24 cellular contexts compared by ENCODE assay signal in genomic region chr19:42327381-42327780, GRCh38. TPM values are rescaled to one million over a fixed set of nuclear protein-coding genes. Genes with fewer than 3 reads are reported as not detected.
DNase-seq lines count a peak whose midpoint lies in the region; ATAC-seq, FAIRE-seq and TF ChIP-seq lines count a peak whose summit lies in the region.
"Had no signal": no experiment of that assay in that cellular context is flagged by ENCODE, and none has a peak within 500 bp of the region (broad histone marks: within the 10 kb centered on the region; RNA-seq: fewer than 3 reads in every experiment).

No MANE protein-coding gene starts in this region.

- H4K20me1 ChIP-seq in astrocyte (ENCODE audit: insufficient read depth, low read length) (peaks cover 48% of the 10 kb centered on the region), neural cell (ENCODE audit: insufficient read depth) (no peaks in the 10 kb centered on the region)

- H3K4me1 Mint-ChIP-seq in IgD-negative memory B cell (peaks cover 13 to 22% (median 22%) of the 10 kb centered on the region in 3 donors), astrocyte (ENCODE audit: low read depth, unreplicated experiment) (peaks cover 19% of the 10 kb centered on the region)

- WGBS in transverse colon (ENCODE audit: low coverage in 1 of 2), 2 donors, result 91% methylated on average over 5 of the region's 5 CpGs; no CpG with 5 or more reads in 1 of the 2 donors

- ATAC-seq in HG02852 (IDR thresholded peaks at IDR 0.05; ENCODE audit: unreplicated experiment), result no peak
- no peak for ATAC-seq in left lobe of liver
- ATAC-seq: activated CD4-positive, CD25-positive, alpha-beta regulatory T cell treated with anti-CD3 and anti-CD28 coated beads, Interleukin-2, amount 50 U/mL, for 24 hours; K562; lower lobe of right lung; natural killer cell had no signal

- H3K4me3 ChIP-seq in BE2C (ENCODE audit: low read depth, low read length) (0 out of 2 replicates have a peak overlapping the region, but pooled peaks have one; percentile 97), astrocyte (ENCODE audit: insufficient read depth, low read depth, low read length) (no peak overlapping the region), neural cell (ENCODE audit: low read length) (peak overlapping the region; percentile 93), transverse colon (no peak overlapping the region)
- H3K4me3 ChIP-seq: K562, lower lobe of right lung had no signal

- DNase-seq in BE2C (no peak), astrocyte (ENCODE audit: low read depth) (no peak), transverse colon (no peak), COR-L47 (lab: John Stamatoyannopoulos, UW) (no peak), left lobe of liver (ENCODE audit: low spot score) (no peak)
- DNase-seq: amniotic stem cell; caudate nucleus; H9; lower lobe of right lung; natural killer cell; NCI-H1092; NCI-H2081; retina; Right ventricle myocardium superior; stimulated activated naive CD4-positive, alpha-beta T cell treated with Interleukin-2 at 50 U/mL for 16 hours; upper lobe of left lung had no signal

- H3K9me2 ChIP-seq in neural cell (ENCODE audit: insufficient read depth, low read length), result no peaks in the 10 kb centered on the region

- H3K36me3 ChIP-seq in BE2C (no peaks in the 10 kb centered on the region), astrocyte (ENCODE audit: insufficient read depth, low read length) (no peaks in the 10 kb centered on the region), neural cell (ENCODE audit: insufficient read depth, low read length) (no peaks in the 10 kb centered on the region), transverse colon (no peaks in the 10 kb centered on the region)
- H3K36me3 ChIP-seq: esophagus muscularis mucosa, lower lobe of right lung, upper lobe of left lung had no signal

- intact Hi-C loops in transverse colon (cut with DNase I; ENCODE audit: low total_unique reads), result loop anchor here (10.0 kb wide), 1 partner anchor 193 kb away; the partner anchor contains the start of gene POU2F2

- TF ChIP-seq POLR2A in transverse colon (IDR thresholded peaks at IDR 0.05), result no peak

- no peak overlapping the region for H2AFZ ChIP-seq in astrocyte (ENCODE audit: low read depth, low read length)
- H2AFZ ChIP-seq in neural cell (ENCODE audit: low read depth, low read length), result no peak overlapping the region

- H3K4me3 Mint-ChIP-seq in IgD-negative memory B cell (peak overlapping the region; percentile 2 to 90 (median 35)), astrocyte (ENCODE audit: unreplicated experiment) (peak overlapping the region; percentile 89)

- no peaks in the 10 kb centered on the region for H3F3A ChIP-seq in neural cell (ENCODE audit: insufficient read depth, low read length, poor library complexity, severe bottlenecking)

- no peaks in the 10 kb centered on the region for H3K36me3 Mint-ChIP-seq in IgD-negative memory B cell
- no peaks in the 10 kb centered on the region for H3K36me3 Mint-ChIP-seq in astrocyte (ENCODE audit: low read depth, unreplicated experiment)

- no peaks in the 10 kb centered on the region; the same call in 1 of the 2 replicates for H3K4me1 ChIP-seq in BE2C
- H3K4me1 ChIP-seq in astrocyte (ENCODE audit: insufficient read depth, low read length), result peaks cover 10% of the 10 kb centered on the region
- peaks cover 23 to 39% (median 27%) of the 10 kb centered on the region in 4 donors for H3K4me1 ChIP-seq in transverse colon

- H3K9me3 ChIP-seq in BE2C (no peaks in the 10 kb centered on the region), astrocyte (ENCODE audit: insufficient read depth, low read depth, low read length) (no peaks in the 10 kb centered on the region), neural cell (ENCODE audit: low read length) (no peaks in the 10 kb centered on the region), transverse colon (no peaks in the 10 kb centered on the region)
- H3K9me3 ChIP-seq: esophagus muscularis mucosa, lower lobe of right lung, upper lobe of left lung had no signal

- H3K79me2 ChIP-seq in astrocyte (ENCODE audit: insufficient read depth, low read length) (peaks cover 51% of the 10 kb centered on the region), neural cell (replicated peaks; ENCODE audit: insufficient read depth, low read length) (peaks cover 40% of the 10 kb centered on the region)

- no peak for TF ChIP-seq CTCF in BE2C (IDR thresholded peaks at IDR 0.05; ENCODE audit: low read depth, low read length)
- no peak for TF ChIP-seq CTCF in astrocyte (IDR thresholded peaks at IDR 0.05; ENCODE audit: insufficient read depth, low read depth, low read length)
- no peak for TF ChIP-seq CTCF in neural cell (IDR thresholded peaks at IDR 0.05; ENCODE audit: poor library complexity, severe bottlenecking)
- TF ChIP-seq CTCF in transverse colon (IDR thresholded peaks at IDR 0.05), result no peak

- H3K27ac Mint-ChIP-seq in IgD-negative memory B cell, result peak overlapping the region in 2 of 3 donors; percentile 31 to 76
- H3K27ac Mint-ChIP-seq in astrocyte (ENCODE audit: unreplicated experiment), result no peak overlapping the region
- H3K27ac Mint-ChIP-seq: H9, natural killer cell had no signal

- H3K27me3 ChIP-seq in BE2C, result no peaks in the 10 kb centered on the region
- peaks cover 14% of the 10 kb centered on the region for H3K27me3 ChIP-seq in astrocyte (ENCODE audit: insufficient read depth, low read length)
- H3K27me3 ChIP-seq in neural cell (ENCODE audit: insufficient read depth, low read depth, low read length), result peaks cover 24% of the 10 kb centered on the region
- H3K27me3 ChIP-seq in transverse colon, result peaks cover 26% of the 10 kb centered on the region

- H3K9me3 Mint-ChIP-seq in IgD-negative memory B cell (no peaks in the 10 kb centered on the region), astrocyte (ENCODE audit: unreplicated experiment) (peaks cover 2% of the 10 kb centered on the region)
- H3K9me3 Mint-ChIP-seq: H9, natural killer cell had no signal

- no peak overlapping the region for H3K27ac ChIP-seq in astrocyte (ENCODE audit: low read depth, low read length)
- H3K27ac ChIP-seq in neural cell (ENCODE audit: low read length), result no peak overlapping the region
- H3K27ac ChIP-seq in transverse colon, result no peak overlapping the region
- H3K27ac ChIP-seq: esophagus muscularis mucosa, HL-60, lower lobe of right lung, upper lobe of left lung had no signal

- no peak overlapping the region for H3K4me2 ChIP-seq in astrocyte (ENCODE audit: low read length)
- peak overlapping the region; percentile 58 for H3K4me2 ChIP-seq in neural cell (ENCODE audit: low read length)

- H3K9ac ChIP-seq in astrocyte (ENCODE audit: low read length), result no peak overlapping the region
- H3K9ac ChIP-seq in neural cell (ENCODE audit: low read length), result peak overlapping the region; percentile 29

- no peak for FAIRE-seq in astrocyte (lab: Jason Lieb, UNC)

- peaks cover 9% of the 10 kb centered on the region for H3K27me3 Mint-ChIP-seq in IgD-negative memory B cell
- H3K27me3 Mint-ChIP-seq in astrocyte (ENCODE audit: low read depth, unreplicated experiment), result peaks cover 16% of the 10 kb centered on the region

- TF ChIP-seq RAD21 in neural cell (conservative IDR thresholded peaks at IDR 0.05), result no peak

- in situ Hi-C loops in transverse colon (cut with MboI; ENCODE audit: low pct_ligation_motif_present in 1 of 4, low pct_unique_long_range_greater_than_20kb in 1 of 4, low sequenced_read_pairs in 3 of 4), result loop anchor here in 2 of 4 donors (10.0 kb wide), 2 partner anchors 193 to 213 kb away; partner anchors contain the start of gene POU2F2 (in 1 of the 2)

- TF ChIP-seq EP300 in neural cell (conservative IDR thresholded peaks at IDR 0.05; ENCODE audit: poor library complexity, severe bottlenecking) (no peak), transverse colon (IDR thresholded peaks at IDR 0.05; ENCODE audit: low read depth) (no peak)

TF ChIP-seq in neural cell, 6 proteins besides CTCF, POLR2A, EP300 and RAD21 (continues in another document):
- no peak for TF ChIP-seq TAF1 (IDR thresholded peaks at IDR 0.05; ENCODE audit: low read depth)
- no peak for TF ChIP-seq EZH2 (IDR thresholded peaks at IDR 0.05; ENCODE audit: borderline replicate concordance, insufficient read depth, low read length, poor library complexity, severe bottlenecking)
- no peak for TF ChIP-seq SMC3 (conservative IDR thresholded peaks at IDR 0.05; ENCODE audit: poor library complexity)
- TF ChIP-seq POLR2AphosphoS5 (IDR thresholded peaks at IDR 0.05), result no peak

RNA-seq across cellular contexts. Expression of gene MEGF8, which starts 1.9 kb away (rescaled TPM):
- polyA plus RNA-seq in BE2C (2012; ENCODE audit: insufficient read depth, insufficient read length, low read depth), result 17.6 TPM
- polyA plus RNA-seq in IgD-negative memory B cell (0.90 TPM), neural cell (21.5 and 22.5 TPM in 2 replicates)
- total RNA-seq in astrocyte (42.0 and 45.7 TPM in 2 replicates), transverse colon (10 to 100 TPM; 15.3 to 40.4 (median 22.8) TPM), left lobe of liver (11.7 TPM)
- polyA minus RNA-seq in neural cell, result 58.2 and 71.8 TPM in 2 replicates

RNA-seq across cellular contexts. Expression of gene TMEM145, which starts 14.3 kb away (rescaled TPM):
- 184 TPM for polyA plus RNA-seq in BE2C (2012; ENCODE audit: insufficient read depth, insufficient read length, low read depth)
- polyA plus RNA-seq in IgD-negative memory B cell, result not detected
- total RNA-seq in astrocyte, result 0.70 TPM in 1 of 2 replicates, not detected in the other
- polyA plus RNA-seq in neural cell, result 30.9 and 35.3 TPM in 2 replicates
- 44.6 and 45.0 TPM in 2 replicates for polyA minus RNA-seq in neural cell
- total RNA-seq in transverse colon, result not detected
- total RNA-seq in left lobe of liver, result not detected
- total RNA-seq: esophagus muscularis mucosa, glomerular endothelial cell, lower lobe of right lung, natural killer cell had no signal

RNA-seq across cellular contexts. Expression of gene PAFAH1B3, which starts 25.0 kb away (rescaled TPM):
- polyA plus RNA-seq in BE2C (2012; ENCODE audit: insufficient read depth, insufficient read length, low read depth), result 171 TPM
- polyA plus RNA-seq in IgD-negative memory B cell, result 49.0 TPM
- total RNA-seq in astrocyte, result 44.1 and 51.8 TPM in 2 replicates
- 727 and 741 TPM in 2 replicates for polyA plus RNA-seq in neural cell
- polyA minus RNA-seq in neural cell, result 247 and 260 TPM in 2 replicates
- total RNA-seq in transverse colon, result 10 to 100 TPM in 3 of 4 donors, not detected in 1; 16.7 to 35.2 (median 24.4) TPM
- total RNA-seq in left lobe of liver, result 2.2 TPM

RNA-seq across cellular contexts. Expression of gene PRR19, which starts 25.4 kb away (rescaled TPM):
- polyA plus RNA-seq in BE2C (2012; ENCODE audit: insufficient read depth, insufficient read length, low read depth), result 3.1 TPM
- polyA plus RNA-seq in IgD-negative memory B cell (0.55 TPM), neural cell (1.4 and 2.4 TPM in 2 replicates)
- total RNA-seq in astrocyte (1.3 and 1.4 TPM in 2 replicates), transverse colon (under 1 TPM in 2 of 4 donors, not detected in 2; 0.41 to 0.79 TPM), left lobe of liver (0.65 TPM)
- 2.1 and 3.4 TPM in 2 replicates for polyA minus RNA-seq in neural cell
- total RNA-seq: natural killer cell, Right ventricle myocardium superior had no signal

RNA-seq across cellular contexts. Expression of gene CIC, which starts 58.3 kb away (rescaled TPM):
- polyA plus RNA-seq in BE2C (2012; ENCODE audit: insufficient read depth, insufficient read length, low read depth), result 101 TPM
- polyA plus RNA-seq in IgD-negative memory B cell, result 4.5 TPM
- 73.4 and 78.5 TPM in 2 replicates for total RNA-seq in astrocyte
- 10.8 and 23.1 TPM in 2 replicates for polyA plus RNA-seq in neural cell
- 29.0 and 31.0 TPM in 2 replicates for polyA minus RNA-seq in neural cell
- total RNA-seq in transverse colon, result 10 to 100 TPM; 35.1 to 96.5 (median 43.6) TPM
- 25.2 TPM for total RNA-seq in left lobe of liver

Comparison
In these comparisons a context has a peak if more than half of its experiments do, and no peak if none do; other contexts are left out.
1. H3K4me3 ChIP-seq: peak in BE2C (single experiment) and neural cell (single experiment); none in astrocyte (single experiment) and transverse colon (0 of 4).